In the genomic region with DNA sequence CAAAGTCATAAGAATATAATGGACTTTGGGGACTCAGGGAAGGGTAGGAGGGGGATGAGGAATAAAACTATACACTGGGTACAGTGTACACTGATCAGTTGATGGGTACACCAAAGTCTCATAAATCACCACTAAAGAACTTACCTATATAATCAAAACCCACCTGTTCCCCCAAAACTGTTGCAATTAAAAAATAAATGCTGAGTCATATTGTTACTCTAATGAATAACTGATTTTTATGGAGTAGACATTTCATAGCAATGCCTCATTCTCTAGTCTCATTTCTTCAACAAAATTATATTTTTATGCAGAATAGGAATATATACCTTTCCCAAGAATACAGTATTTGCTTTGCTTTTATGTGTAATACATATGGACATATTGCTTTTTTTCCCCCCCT, we compare ENCODE assay signal across 2 cellular contexts.
A peak's percentile ranks its signal among the peaks of the same experiment; 100 is the strongest.
TF ChIP-seq lines count a peak whose summit lies in the region.

No MANE protein-coding gene starts in this region.

TF ChIP-seq in A549, 52 proteins besides CTCF, POLR2A, EP300 and RAD21 (continued from another document):
- no peak for TF ChIP-seq KDM5A (IDR thresholded peaks at IDR 0.05)
- peak; percentile 71 for TF ChIP-seq NFE2L2 (conservative IDR thresholded peaks at IDR 0.05; ENCODE audit: low read length)
- TF ChIP-seq NR3C1 (IDR thresholded peaks at IDR 0.05) = no peak
- no peak for TF ChIP-seq ESRRA (IDR thresholded peaks at IDR 0.05; ENCODE audit: borderline replicate concordance, low read length)
- no peak for TF ChIP-seq HES2 (IDR thresholded peaks at IDR 0.05)
- TF ChIP-seq RARB (CRISPR knock-in tag; IDR thresholded peaks at IDR 0.05) = no peak
- no peak for TF ChIP-seq RCOR1 (IDR thresholded peaks at IDR 0.05; ENCODE audit: low read depth, low read length)
- TF ChIP-seq HOXA7 (CRISPR knock-in tag; IDR thresholded peaks at IDR 0.05) = no peak
- TF ChIP-seq HOXB5 (CRISPR knock-in tag; IDR thresholded peaks at IDR 0.05) = no peak
- TF ChIP-seq MAFK (IDR thresholded peaks at IDR 0.05; ENCODE audit: partially characterized antibody) = peak; percentile 86
- TF ChIP-seq HDAC2 (IDR thresholded peaks at IDR 0.05) = no peak
- TF ChIP-seq HMGXB4 (CRISPR knock-in tag; IDR thresholded peaks at IDR 0.05; ENCODE audit: borderline replicate concordance) = no peak
- TF ChIP-seq EHMT2 (IDR thresholded peaks at IDR 0.05; ENCODE audit: low read depth) = no peak

TF ChIP-seq in IMR-90, 13 proteins besides CTCF, POLR2A, EP300 and RAD21 (continued from another document):
- TF ChIP-seq FOS (IDR thresholded peaks at IDR 0.05; ENCODE audit: low read depth, low read length) (no peak), BHLHE40 (IDR thresholded peaks at IDR 0.05; ENCODE audit: low read depth, low read length) (no peak), NFE2L2 (IDR thresholded peaks at IDR 0.05; ENCODE audit: low read depth, low read length) (peak; percentile 83)
